ENCODE assay signal across 2 cellular contexts in the genomic region with DNA sequence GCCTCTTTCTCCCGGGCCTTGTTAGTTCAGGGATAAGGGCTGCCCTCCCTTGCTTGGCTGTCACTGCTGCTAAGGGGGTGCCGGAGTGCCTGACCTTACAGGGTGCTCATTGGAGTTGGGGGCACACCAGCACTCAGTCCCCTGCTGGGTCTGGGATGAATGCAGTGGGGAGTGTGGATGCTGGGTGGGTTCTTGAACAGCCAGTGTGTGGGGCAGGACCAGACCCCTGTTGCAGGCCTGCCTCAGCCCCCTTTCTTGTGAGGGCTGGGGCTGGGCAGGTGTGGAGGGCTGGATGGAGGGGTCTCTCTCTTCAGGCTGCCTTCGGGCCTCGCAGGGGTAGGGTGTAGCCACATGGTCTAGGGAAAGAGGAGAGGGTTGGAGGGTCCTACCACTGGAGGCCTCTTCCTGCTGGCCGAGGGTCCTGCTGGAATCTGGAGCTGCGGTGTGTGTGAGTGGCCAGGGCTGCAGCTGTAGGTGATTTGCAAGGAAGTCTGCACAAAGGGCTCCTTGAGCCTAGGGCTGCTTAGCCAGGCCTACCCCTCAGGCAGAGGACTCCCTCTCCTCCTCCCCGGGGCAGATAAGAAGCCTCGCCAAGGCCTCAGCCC.
TF ChIP-seq lines count a peak whose summit lies in the region.

No MANE protein-coding gene starts in this region.

TF ChIP-seq in HEK293, 187 proteins besides CTCF, POLR2A, EP300 and RAD21 (continued from another document):
- TF ChIP-seq, protein P1, sequence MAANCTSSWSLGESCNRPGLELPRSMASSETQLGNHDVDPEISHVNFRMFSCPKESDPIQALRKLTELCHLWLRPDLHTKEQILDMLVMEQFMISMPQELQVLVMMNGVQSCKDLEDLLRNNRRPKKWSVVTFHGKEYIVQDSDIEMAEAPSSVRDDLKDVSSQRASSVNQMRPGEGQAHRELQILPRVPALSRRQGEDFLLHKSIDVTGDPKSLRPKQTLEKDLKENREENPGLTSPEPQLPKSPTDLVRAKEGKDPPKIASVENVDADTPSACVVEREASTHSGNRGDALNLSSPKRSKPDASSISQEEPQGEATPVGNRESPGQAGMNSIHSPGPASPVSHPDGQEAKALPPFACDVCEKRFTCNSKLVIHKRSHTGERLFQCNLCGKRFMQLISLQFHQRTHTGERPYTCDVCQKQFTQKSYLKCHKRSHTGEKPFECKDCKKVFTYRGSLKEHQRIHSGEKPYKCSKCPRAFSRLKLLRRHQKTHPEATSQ (tag by site-specific recombination; IDR thresholded peaks at IDR 0.05) = no peak
- TF ChIP-seq, protein P2, sequence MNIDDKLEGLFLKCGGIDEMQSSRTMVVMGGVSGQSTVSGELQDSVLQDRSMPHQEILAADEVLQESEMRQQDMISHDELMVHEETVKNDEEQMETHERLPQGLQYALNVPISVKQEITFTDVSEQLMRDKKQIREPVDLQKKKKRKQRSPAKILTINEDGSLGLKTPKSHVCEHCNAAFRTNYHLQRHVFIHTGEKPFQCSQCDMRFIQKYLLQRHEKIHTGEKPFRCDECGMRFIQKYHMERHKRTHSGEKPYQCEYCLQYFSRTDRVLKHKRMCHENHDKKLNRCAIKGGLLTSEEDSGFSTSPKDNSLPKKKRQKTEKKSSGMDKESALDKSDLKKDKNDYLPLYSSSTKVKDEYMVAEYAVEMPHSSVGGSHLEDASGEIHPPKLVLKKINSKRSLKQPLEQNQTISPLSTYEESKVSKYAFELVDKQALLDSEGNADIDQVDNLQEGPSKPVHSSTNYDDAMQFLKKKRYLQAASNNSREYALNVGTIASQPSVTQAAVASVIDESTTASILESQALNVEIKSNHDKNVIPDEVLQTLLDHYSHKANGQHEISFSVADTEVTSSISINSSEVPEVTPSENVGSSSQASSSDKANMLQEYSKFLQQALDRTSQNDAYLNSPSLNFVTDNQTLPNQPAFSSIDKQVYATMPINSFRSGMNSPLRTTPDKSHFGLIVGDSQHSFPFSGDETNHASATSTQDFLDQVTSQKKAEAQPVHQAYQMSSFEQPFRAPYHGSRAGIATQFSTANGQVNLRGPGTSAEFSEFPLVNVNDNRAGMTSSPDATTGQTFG (tag by site-specific recombination; IDR thresholded peaks at IDR 0.05; ENCODE audit: borderline replicate concordance) = no peak
- TF ChIP-seq ZBTB48 (tag by site-specific recombination; IDR thresholded peaks at IDR 0.05) = 0 out of 2 replicates have a peak, but pooled peaks have one; percentile 30
- no peak for TF ChIP-seq ZNF610 (tag by site-specific recombination; IDR thresholded peaks at IDR 0.05; ENCODE audit: borderline replicate concordance)
- TF ChIP-seq, protein P3, sequence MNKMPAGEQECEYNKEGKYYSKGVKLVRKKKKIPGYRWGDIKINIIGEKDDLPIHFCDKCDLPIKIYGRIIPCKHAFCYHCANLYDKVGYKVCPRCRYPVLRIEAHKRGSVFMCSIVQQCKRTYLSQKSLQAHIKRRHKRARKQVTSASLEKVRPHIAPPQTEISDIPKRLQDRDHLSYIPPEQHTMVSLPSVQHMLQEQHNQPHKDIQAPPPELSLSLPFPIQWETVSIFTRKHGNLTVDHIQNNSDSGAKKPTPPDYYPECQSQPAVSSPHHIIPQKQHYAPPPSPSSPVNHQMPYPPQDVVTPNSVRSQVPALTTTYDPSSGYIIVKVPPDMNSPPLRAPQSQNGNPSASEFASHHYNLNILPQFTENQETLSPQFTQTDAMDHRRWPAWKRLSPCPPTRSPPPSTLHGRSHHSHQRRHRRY (tag by site-specific recombination; IDR thresholded peaks at IDR 0.05) = 0 out of 2 replicates have a peak, but pooled peaks have one; percentile 63
- no peak for TF ChIP-seq ZNF473 (tag by site-specific recombination; IDR thresholded peaks at IDR 0.05)
- no peak for TF ChIP-seq GFI1B (tag by site-specific recombination; IDR thresholded peaks at IDR 0.05)
- TF ChIP-seq ZNF112 (tag by site-specific recombination; IDR thresholded peaks at IDR 0.05) = no peak
- no peak for TF ChIP-seq OSR2 (tag by site-specific recombination; IDR thresholded peaks at IDR 0.05)

TF ChIP-seq in HepG2, 621 proteins besides CTCF, POLR2A, EP300 and RAD21 (continued from another document):
- TF ChIP-seq, protein P4, sequence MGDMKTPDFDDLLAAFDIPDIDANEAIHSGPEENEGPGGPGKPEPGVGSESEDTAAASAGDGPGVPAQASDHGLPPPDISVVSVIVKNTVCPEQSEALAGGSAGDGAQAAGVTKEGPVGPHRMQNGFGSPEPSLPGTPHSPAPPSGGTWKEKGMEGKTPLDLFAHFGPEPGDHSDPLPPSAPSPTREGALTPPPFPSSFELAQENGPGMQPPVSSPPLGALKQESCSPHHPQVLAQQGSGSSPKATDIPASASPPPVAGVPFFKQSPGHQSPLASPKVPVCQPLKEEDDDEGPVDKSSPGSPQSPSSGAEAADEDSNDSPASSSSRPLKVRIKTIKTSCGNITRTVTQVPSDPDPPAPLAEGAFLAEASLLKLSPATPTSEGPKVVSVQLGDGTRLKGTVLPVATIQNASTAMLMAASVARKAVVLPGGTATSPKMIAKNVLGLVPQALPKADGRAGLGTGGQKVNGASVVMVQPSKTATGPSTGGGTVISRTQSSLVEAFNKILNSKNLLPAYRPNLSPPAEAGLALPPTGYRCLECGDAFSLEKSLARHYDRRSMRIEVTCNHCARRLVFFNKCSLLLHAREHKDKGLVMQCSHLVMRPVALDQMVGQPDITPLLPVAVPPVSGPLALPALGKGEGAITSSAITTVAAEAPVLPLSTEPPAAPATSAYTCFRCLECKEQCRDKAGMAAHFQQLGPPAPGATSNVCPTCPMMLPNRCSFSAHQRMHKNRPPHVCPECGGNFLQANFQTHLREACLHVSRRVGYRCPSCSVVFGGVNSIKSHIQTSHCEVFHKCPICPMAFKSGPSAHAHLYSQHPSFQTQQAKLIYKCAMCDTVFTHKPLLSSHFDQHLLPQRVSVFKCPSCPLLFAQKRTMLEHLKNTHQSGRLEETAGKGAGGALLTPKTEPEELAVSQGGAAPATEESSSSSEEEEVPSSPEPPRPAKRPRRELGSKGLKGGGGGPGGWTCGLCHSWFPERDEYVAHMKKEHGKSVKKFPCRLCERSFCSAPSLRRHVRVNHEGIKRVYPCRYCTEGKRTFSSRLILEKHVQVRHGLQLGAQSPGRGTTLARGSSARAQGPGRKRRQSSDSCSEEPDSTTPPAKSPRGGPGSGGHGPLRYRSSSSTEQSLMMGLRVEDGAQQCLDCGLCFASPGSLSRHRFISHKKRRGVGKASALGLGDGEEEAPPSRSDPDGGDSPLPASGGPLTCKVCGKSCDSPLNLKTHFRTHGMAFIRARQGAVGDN (CRISPR knock-in tag; IDR thresholded peaks at IDR 0.05) = peak; percentile 43
